Comparison of ENCODE assay signal across 9 cellular contexts in genomic region chr7:105141068-105141467, GRCh38.
DNase-seq lines count a peak whose midpoint lies in the region; ATAC-seq and TF ChIP-seq lines count a peak whose summit lies in the region.
"Had no signal": no experiment of that assay in that cellular context is flagged by ENCODE, and none has a peak within 500 bp of the region (broad histone marks: within the 10 kb centered on the region; RNA-seq: fewer than 3 reads in every experiment).

No MANE protein-coding gene starts in this region.

- H3K36me3 ChIP-seq in GM06990 (ENCODE audit: control insufficient read depth, insufficient read depth, low read length) = peaks cover 3% of the 10 kb centered on the region

- DNase-seq in GM06990 (ENCODE audit: extremely low read depth, insufficient read length) (no peak), M059J (ENCODE audit: low read depth) (peak; percentile 27), cerebellar cortex (ENCODE audit: low spot score) (peak; percentile 34), SKM-1 (lab: John Stamatoyannopoulos, UW; ENCODE audit: unreplicated experiment) (no peak)
- no peak for DNase-seq in activated effector memory CD4-positive, alpha-beta T cell treated with Interleukin-2 at 50 U/mL for 16 hours
- DNase-seq: lower lobe of right lung had no signal

- ATAC-seq in HG02759 (IDR thresholded peaks at IDR 0.05; ENCODE audit: unreplicated experiment) (no peak), GM21360 (IDR thresholded peaks at IDR 0.05; ENCODE audit: unreplicated experiment) (no peak)

- H3K9me3 Mint-ChIP-seq in nephron = no peaks in the 10 kb centered on the region

- peaks cover 8% of the 10 kb centered on the region for H3K4me1 Mint-ChIP-seq in nephron

- peaks cover 51% of the 10 kb centered on the region for H3K36me3 Mint-ChIP-seq in nephron (ENCODE audit: low read depth)

- H3K27me3 Mint-ChIP-seq in nephron (ENCODE audit: low read depth) = no peaks in the 10 kb centered on the region

- peak; percentile 46 for TF ChIP-seq CTCF in GM06990 (IDR thresholded peaks at IDR 0.05; ENCODE audit: insufficient read depth, low read length, poor library complexity, severe bottlenecking)
- TF ChIP-seq CTCF in nephron (IDR thresholded peaks at IDR 0.05; ENCODE audit: unreplicated experiment in 3 of 3) = peak; percentile 35 to 58 (median 45)

- no peak overlapping the region for H3K4me3 ChIP-seq in GM06990 (replicated peaks; ENCODE audit: low read depth, low read length)
- H3K4me3 ChIP-seq: lower lobe of right lung had no signal

- H3K4me3 Mint-ChIP-seq in nephron = no peak overlapping the region

- no peak overlapping the region for H3K27ac Mint-ChIP-seq in nephron

- no peaks in the 10 kb centered on the region for H3K27me3 ChIP-seq in GM06990 (replicated peaks; ENCODE audit: control insufficient read depth, insufficient read depth, low read length)

Comparison
In these comparisons a context has a peak if more than half of its experiments do, and no peak if none do; other contexts are left out.
1. DNase-seq: peak in M059J (single experiment) and cerebellar cortex (single experiment); none in GM06990 (single experiment), activated effector memory CD4-positive, alpha-beta T cell treated with Interleukin-2 at 50 U/mL for 16 hours (single experiment) and SKM-1 (single experiment).